Comparison of ENCODE assay signal across 8 cellular contexts in genomic region chr3:159113476-159113875, GRCh38. TPM values are rescaled to one million over a fixed set of nuclear protein-coding genes. Genes with fewer than 3 reads are reported as not detected.
"Had no signal": no experiment of that assay in that cellular context is flagged by ENCODE, and none has a peak within 500 bp of the region (broad histone marks: within the 10 kb centered on the region; RNA-seq: fewer than 3 reads in every experiment).

No MANE protein-coding gene starts in this region.

- H3K27ac ChIP-seq: GM23248, HL-60 had no signal

- H3K9ac ChIP-seq: GM23248 had no signal

- DNase-seq: GM23248, GOT3, H7, HFFc6 had no signal

- H3K4me3 ChIP-seq: GM23248, HAP-1 had no signal

- H2AFZ ChIP-seq: GM23248 had no signal

- H3K9me3 ChIP-seq: HAP-1 had no signal

- H3K36me3 ChIP-seq: HAP-1 had no signal

RNA-seq across cellular contexts. Expression of gene IQCJ, which starts 44.4 kb away (rescaled TPM):
- polyA plus RNA-seq: GM23248, HepG2, IgD-negative memory B cell had no signal
